In genomic region chr4:702618-703048, GRCh38 we compare ENCODE assay signal across 26 cellular contexts. TPM values are rescaled to one million over a fixed set of nuclear protein-coding genes. Genes with fewer than 3 reads are reported as not detected.
DNase-seq lines count a peak whose midpoint lies in the region; ATAC-seq, FAIRE-seq and TF ChIP-seq lines count a peak whose summit lies in the region.
"Had no signal": no experiment of that assay in that cellular context is flagged by ENCODE, and none has a peak within 500 bp of the region (broad histone marks: within the 10 kb centered on the region; RNA-seq: fewer than 3 reads in every experiment).

No MANE protein-coding gene starts in this region.

- H3K4me1 Mint-ChIP-seq in neural crest cell, result no peaks in the 10 kb centered on the region
- H3K4me1 Mint-ChIP-seq in H9, result peaks cover 7 to 8% of the 10 kb centered on the region in 2 experiments; a peak in 3 of 4 replicates

- DNase-seq in Right ventricle myocardium inferior (ENCODE audit: missing footprints) (peak; percentile 55), left ventricle myocardium superior (no peak), erythroblast (lab: John Stamatoyannopoulos, UW) (peak; percentile 49 to 60), neural crest cell (ENCODE audit: low read depth, low spot score) (no peak), H9 (no peak), HAP-1 (ENCODE audit: low spot score in 2 of 2) (no peak), frontal cortex (ENCODE audit: low spot score in 2 of 2) (no peak)
- DNase-seq in activated CD4-positive, CD25-positive, alpha-beta regulatory T cell treated with anti-CD3 and anti-CD28 coated beads, Interleukin-2, amount 50 U/mL, for 72 hours, result no peak
- DNase-seq: AML-193, EL, GF-D8, HFFc6, KG1, NCI-H1092 treated with DMSO at 0.1 percent for 48 hours, NCI-H146, NCI-H2029 treated with DMSO at 0.1 percent for 48 hours, NCI-H2171, NCI-H345, NCI-H524, NCI-H82, OCI-M1 had no signal

- in situ Hi-C loops in HAP-1 (cut with MboI; ENCODE audit: low sequenced_read_pairs), result no loop called here

- H3K18ac ChIP-seq in H9 (ENCODE audit: insufficient read length, low read depth, low read length), result no peak overlapping the region

- H3K4me1 ChIP-seq in H9 (ENCODE audit: insufficient read depth, low read length) (peaks cover 2% of the 10 kb centered on the region; the same call in 1 of the 2 replicates), HAP-1 (peaks cover 4% of the 10 kb centered on the region; the same call in 1 of the 2 replicates)
- H3K4me1 ChIP-seq: SJSA1 had no signal

- no peak overlapping the region for H3K4ac ChIP-seq in H9 (ENCODE audit: low read depth, low read length)

- H3K79me1 ChIP-seq in H9 (ENCODE audit: insufficient read depth, low read depth, low read length, poor library complexity, severe bottlenecking), result peaks cover 2% of the 10 kb centered on the region

- intact Hi-C loops in Right ventricle myocardium inferior (cut with DNase I), result no loop called here
- intact Hi-C loops in left ventricle myocardium superior (cut with micrococcal nuclease), result no loop called here

- TF ChIP-seq POLR2A in erythroblast (IDR thresholded peaks at IDR 0.05; ENCODE audit: low read length), result no peak

- no peaks in the 10 kb centered on the region for H4K20me1 ChIP-seq in H9 (ENCODE audit: control insufficient read depth, insufficient read depth, insufficient read length)

- H2BK120ac ChIP-seq in H9 (ENCODE audit: low read depth, low read length, poor library complexity, severe bottlenecking), result no peak overlapping the region

- no peak overlapping the region for H2BK5ac ChIP-seq in H9 (ENCODE audit: insufficient read length, low read length)

- H3K4me3 ChIP-seq in HAP-1, result no peak overlapping the region
- H3K4me3 ChIP-seq: SJSA1 had no signal

- no CpG with 5 or more reads among the region's 7 CpGs for WGBS in H9 (ENCODE audit: extremely low coverage, insufficient read length, low lambda C conversion rate)

- TF ChIP-seq CTCF in neural crest cell (conservative IDR thresholded peaks at IDR 0.05) (no peak), H9 (conservative IDR thresholded peaks at IDR 0.05) (no peak)

- no peak overlapping the region for H3K27ac ChIP-seq in H9 (ENCODE audit: insufficient read length, low read depth, low read length)
- H3K27ac ChIP-seq: HL-60, SJSA1 had no signal

- H2BK12ac ChIP-seq in H9 (ENCODE audit: insufficient read length, low read depth, low read length), result no peak overlapping the region

- H2BK15ac ChIP-seq in H9 (ENCODE audit: low read depth, low read length), result no peak overlapping the region

- H3K56ac ChIP-seq in H9 (ENCODE audit: insufficient read length, low read depth, low read length), result no peak overlapping the region

- ATAC-seq in Right ventricle myocardium inferior (no peak), left ventricle myocardium superior (no peak)

- H3K23ac ChIP-seq in H9 (ENCODE audit: insufficient read length, low read depth, low read length), result no peak overlapping the region

- H3K9me3 Mint-ChIP-seq in neural crest cell (no peaks in the 10 kb centered on the region), H9 (peaks cover 0 to 3% of the 10 kb centered on the region in 2 experiments; a peak in 1 of 5 replicates)
- H3K9me3 Mint-ChIP-seq: HFFc6 had no signal

- H2AFZ ChIP-seq in H9 (ENCODE audit: low read length), result no peak overlapping the region

- H2BK20ac ChIP-seq in H9 (ENCODE audit: low read depth, low read length, poor library complexity, severe bottlenecking), result no peak overlapping the region

- no peak overlapping the region for H3T11ph ChIP-seq in H9 (ENCODE audit: low read length)

- no peak overlapping the region for H3K14ac ChIP-seq in H9 (ENCODE audit: insufficient read depth, low read length)

- H3K36me3 Mint-ChIP-seq in neural crest cell (ENCODE audit: low read depth) (no peaks in the 10 kb centered on the region), H9 (ENCODE audit: insufficient read depth in 1 of 3, low read depth in 3 of 3) (no peaks in the 10 kb centered on the region)
- H3K36me3 Mint-ChIP-seq: CD14-positive monocyte had no signal

- H3K4me2 ChIP-seq in H9 (ENCODE audit: insufficient read depth, insufficient read length, low read length), result no peak overlapping the region

- H3K27me3 ChIP-seq in H9 (ENCODE audit: insufficient read depth, low read length), result no peaks in the 10 kb centered on the region; the same call in 1 of the 2 replicates
- H3K27me3 ChIP-seq in HAP-1 (ENCODE audit: low read depth), result no peaks in the 10 kb centered on the region
- H3K27me3 ChIP-seq: SJSA1 had no signal

- no peak overlapping the region for H3K27ac Mint-ChIP-seq in neural crest cell (ENCODE audit: unreplicated experiment)
- no peak overlapping the region for H3K27ac Mint-ChIP-seq in H9
- H3K27ac Mint-ChIP-seq: HFFc6 had no signal

- H4K91ac ChIP-seq in H9 (ENCODE audit: insufficient read length, low read depth, low read length), result no peak overlapping the region

- no peak overlapping the region for H4K5ac ChIP-seq in H9 (ENCODE audit: insufficient read length, low read depth, low read length)

- no peaks in the 10 kb centered on the region for H3K27me3 Mint-ChIP-seq in neural crest cell (ENCODE audit: low read depth)
- H3K27me3 Mint-ChIP-seq in H9 (ENCODE audit: low read depth), result peaks cover 27% of the 10 kb centered on the region

- H3K23me2 ChIP-seq in H9 (ENCODE audit: insufficient read length, low read depth, low read length, poor library complexity, severe bottlenecking), result peaks cover 3% of the 10 kb centered on the region

- no peak for FAIRE-seq in frontal cortex (lab: Jason Lieb, UNC)
- FAIRE-seq: RCC 7860 had no signal

- H3K79me2 ChIP-seq in H9 (ENCODE audit: insufficient read depth, low read length), result peaks cover 7% of the 10 kb centered on the region; the same call in 1 of the 2 replicates

- no peaks in the 10 kb centered on the region for H3K9me3 ChIP-seq in H9 (ENCODE audit: control insufficient read depth, low read depth, low read length)
- H3K9me3 ChIP-seq in HAP-1, result no peaks in the 10 kb centered on the region
- H3K9me3 ChIP-seq: SJSA1 had no signal

- peaks cover 3% of the 10 kb centered on the region for H3K36me3 ChIP-seq in HAP-1 (replicated peaks)

- no peak overlapping the region for H2AK5ac ChIP-seq in H9 (ENCODE audit: insufficient read length, low read length)

- no peak overlapping the region for H3K9ac ChIP-seq in H9 (ENCODE audit: extremely low read depth, insufficient read length, low read length)

- H4K8ac ChIP-seq in H9 (replicated peaks; ENCODE audit: insufficient read length, low read depth, low read length), result no peak overlapping the region

- H3K4me3 Mint-ChIP-seq in neural crest cell, result peak overlapping the region; percentile 47
- H3K4me3 Mint-ChIP-seq in H9, result no peak overlapping the region
- H3K4me3 Mint-ChIP-seq: CD14-positive monocyte, HFFc6 had no signal

RNA-seq across cellular contexts. Expression of gene PCGF3, which starts 3.0 kb away (rescaled TPM):
- total RNA-seq in Right ventricle myocardium inferior (21.7 TPM), left ventricle myocardium superior (20.9 TPM), neural crest cell (58.5 and 61.2 TPM in 2 replicates), H9 (2021) (42.6 and 43.1 TPM in 2 replicates), frontal cortex (62.8 TPM)

RNA-seq across cellular contexts. Expression of gene SLC49A3, which starts 13.7 kb away (rescaled TPM):
- total RNA-seq in Right ventricle myocardium inferior (17.3 TPM), left ventricle myocardium superior (12.6 TPM), neural crest cell (0.77 and 0.91 TPM in 2 replicates), H9 (2021) (6.8 and 6.9 TPM in 2 replicates), frontal cortex (0.82 TPM)
- total RNA-seq: H4, SJSA1 had no signal

RNA-seq across cellular contexts. Expression of gene MYL5, which starts 28.3 kb away (rescaled TPM):
- total RNA-seq in Right ventricle myocardium inferior (3.9 TPM), left ventricle myocardium superior (2.7 TPM), neural crest cell (10.6 and 10.8 TPM in 2 replicates), H9 (2021) (18.0 and 18.4 TPM in 2 replicates), frontal cortex (3.7 TPM)

RNA-seq across cellular contexts. Expression of gene ATP5ME, which starts 28.6 kb away (rescaled TPM):
- 1,162 TPM for total RNA-seq in Right ventricle myocardium inferior
- total RNA-seq in left ventricle myocardium superior, result 1,128 TPM
- total RNA-seq in neural crest cell, result 278 and 281 TPM in 2 replicates
- 425 and 433 TPM in 2 replicates for total RNA-seq in H9 (2021)
- 70.9 TPM for total RNA-seq in frontal cortex

Comparison
In these comparisons a context has a peak if more than half of its experiments do, and no peak if none do; other contexts are left out.
1. DNase-seq: peak in Right ventricle myocardium inferior (single experiment) and erythroblast (2 of 2); none in left ventricle myocardium superior (single experiment), neural crest cell (single experiment), H9 (single experiment), HAP-1 (0 of 2), activated CD4-positive, CD25-positive, alpha-beta regulatory T cell treated with anti-CD3 and anti-CD28 coated beads, Interleukin-2, amount 50 U/mL, for 72 hours (single experiment) and frontal cortex (0 of 2).